Comparison of ENCODE assay signal across 1 cellular context in the genomic region with DNA sequence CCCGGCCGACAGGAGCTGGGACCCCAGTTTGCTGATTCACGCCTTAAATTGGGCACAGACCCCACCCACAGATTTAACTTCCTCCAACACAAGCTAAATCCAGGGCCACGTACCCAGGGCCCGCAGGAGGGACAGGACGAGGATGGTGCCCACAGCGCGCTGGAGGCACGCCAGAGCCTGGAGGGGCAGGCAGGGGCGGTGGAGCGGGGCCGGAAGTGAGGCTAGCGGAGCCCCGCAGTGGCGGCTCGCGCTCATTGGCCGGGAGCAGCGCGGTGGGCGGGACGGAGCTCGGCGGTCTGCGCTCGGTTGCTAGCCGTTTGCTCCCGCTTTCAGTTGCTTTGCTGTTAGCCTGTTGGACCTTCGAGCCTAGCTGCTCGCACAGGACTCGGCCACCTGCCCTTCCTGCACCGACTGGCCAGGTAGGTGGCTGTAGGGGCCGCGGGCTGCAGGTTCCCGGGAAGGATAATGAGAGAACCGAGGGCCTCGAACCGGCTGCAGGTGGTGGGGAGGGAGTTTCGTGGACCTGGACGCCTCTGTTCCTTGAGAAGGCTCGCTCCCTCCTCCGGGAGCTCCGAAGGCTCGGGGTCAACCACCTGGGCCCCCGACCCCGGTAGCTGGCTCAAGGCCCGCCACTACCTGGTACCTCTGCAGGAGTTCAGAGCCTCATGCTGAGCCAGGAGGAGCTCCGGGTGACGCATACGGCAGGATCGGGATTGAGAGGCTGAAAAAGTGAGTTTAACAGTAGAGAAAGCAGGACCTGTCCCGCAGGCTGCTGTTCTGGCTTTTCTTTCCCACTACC.
TF ChIP-seq lines count a peak whose summit lies in the region.

A gene (plus strand): TSS at position 332 of the 799 bp plus-strand sequence. CDS start 8,212 bp downstream, outside the sequence.

TF ChIP-seq in K562, 482 proteins besides CTCF, POLR2A, EP300 and RAD21 (continued from another document):
- TF ChIP-seq ZNF197 (CRISPR knock-in tag; IDR thresholded peaks at IDR 0.05; ENCODE audit: low read depth) (no peak), BRD9 (IDR thresholded peaks at IDR 0.05; ENCODE audit: low read depth, partially characterized antibody) (no peak), CREB1 (IDR thresholded peaks at IDR 0.05) (no peak), CREB1 (CRISPR knock-in tag; IDR thresholded peaks at IDR 0.05) (peak; percentile 64), ATF1 (CRISPR knock-in tag; IDR thresholded peaks at IDR 0.05) (no peak), ATF1 (tag; IDR thresholded peaks at IDR 0.05) (peak; percentile 65), ZNF780A (CRISPR knock-in tag; IDR thresholded peaks at IDR 0.05) (no peak), CHD2 (IDR thresholded peaks at IDR 0.05; ENCODE audit: low read depth, low read length) (0 out of 2 replicates have a peak, but pooled peaks have one; percentile 35), NR2C1 (IDR thresholded peaks at IDR 0.05) (no peak), NR2C1 (tag; IDR thresholded peaks at IDR 0.05) (no peak), TOE1 (IDR thresholded peaks at IDR 0.05; ENCODE audit: borderline replicate concordance) (no peak), TOE1 (CRISPR knock-in tag; IDR thresholded peaks at IDR 0.05; ENCODE audit: borderline replicate concordance, low read depth) (0 out of 2 replicates have a peak, but pooled peaks have one; percentile 46), LCOR (CRISPR knock-in tag; IDR thresholded peaks at IDR 0.05) (peak; percentile 42; the same call in 1 of the 2 replicates), FOXA3 (CRISPR knock-in tag; conservative IDR thresholded peaks at IDR 0.05 in 1 of 2, IDR thresholded peaks at IDR 0.05 in 1 of 2) (no peak), RBBP5 (IDR thresholded peaks at IDR 0.05; ENCODE audit: borderline replicate concordance, insufficient read depth, low read length, poor library complexity, severe bottlenecking) (peak; percentile 60), ZNF586 (CRISPR knock-in tag; conservative IDR thresholded peaks at IDR 0.05) (no peak), NELFE (IDR thresholded peaks at IDR 0.05; ENCODE audit: insufficient read depth, insufficient read length) (no peak), MCM5 (IDR thresholded peaks at IDR 0.05; ENCODE audit: low read depth) (no peak), L3MBTL2 (IDR thresholded peaks at IDR 0.05) (no peak; the same call in none of the 2 replicates), NFIC (IDR thresholded peaks at IDR 0.05) (peak; percentile 93), RBM39 (optimal IDR thresholded peaks at IDR 0.05; ENCODE audit: low read depth, low read length) (no peak), KAT7 (CRISPR knock-in tag; IDR thresholded peaks at IDR 0.05; ENCODE audit: borderline replicate concordance) (peak; percentile 90), ZSCAN32 (CRISPR knock-in tag; IDR thresholded peaks at IDR 0.05) (no peak), SNIP1 (IDR thresholded peaks at IDR 0.05; ENCODE audit: low read depth) (no peak), KDM5B (IDR thresholded peaks at IDR 0.05; ENCODE audit: insufficient replicate concordance, low read depth, low read length) (peak; percentile 79), POLR2B (IDR thresholded peaks at IDR 0.05; ENCODE audit: low read depth, partially characterized antibody) (peak; percentile 77), BMI1 (IDR thresholded peaks at IDR 0.05; ENCODE audit: low read length) (no peak), PTRF (tag; IDR thresholded peaks at IDR 0.05) (no peak), ETS2 (tag; IDR thresholded peaks at IDR 0.05; ENCODE audit: borderline replicate concordance, poor library complexity, severe bottlenecking) (no peak), EP400 (IDR thresholded peaks at IDR 0.05) (peak; percentile 63; the same call in 1 of the 2 replicates), TBL1XR1 (IDR thresholded peaks at IDR 0.05; ENCODE audit: low read length in 2 of 2) (no peak), PHF8 (IDR thresholded peaks at IDR 0.05; ENCODE audit: borderline replicate concordance, low read length) (peak; percentile 89; the same call in 1 of the 2 replicates), NCOA2 (IDR thresholded peaks at IDR 0.05; ENCODE audit: partially characterized antibody in 2 of 2) (no peak)
- TF ChIP-seq, protein P1, sequence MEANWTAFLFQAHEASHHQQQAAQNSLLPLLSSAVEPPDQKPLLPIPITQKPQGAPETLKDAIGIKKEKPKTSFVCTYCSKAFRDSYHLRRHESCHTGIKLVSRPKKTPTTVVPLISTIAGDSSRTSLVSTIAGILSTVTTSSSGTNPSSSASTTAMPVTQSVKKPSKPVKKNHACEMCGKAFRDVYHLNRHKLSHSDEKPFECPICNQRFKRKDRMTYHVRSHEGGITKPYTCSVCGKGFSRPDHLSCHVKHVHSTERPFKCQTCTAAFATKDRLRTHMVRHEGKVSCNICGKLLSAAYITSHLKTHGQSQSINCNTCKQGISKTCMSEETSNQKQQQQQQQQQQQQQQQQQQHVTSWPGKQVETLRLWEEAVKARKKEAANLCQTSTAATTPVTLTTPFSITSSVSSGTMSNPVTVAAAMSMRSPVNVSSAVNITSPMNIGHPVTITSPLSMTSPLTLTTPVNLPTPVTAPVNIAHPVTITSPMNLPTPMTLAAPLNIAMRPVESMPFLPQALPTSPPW (CRISPR knock-in tag; IDR thresholded peaks at IDR 0.05) = peak; percentile 86
- TF ChIP-seq, protein P2, sequence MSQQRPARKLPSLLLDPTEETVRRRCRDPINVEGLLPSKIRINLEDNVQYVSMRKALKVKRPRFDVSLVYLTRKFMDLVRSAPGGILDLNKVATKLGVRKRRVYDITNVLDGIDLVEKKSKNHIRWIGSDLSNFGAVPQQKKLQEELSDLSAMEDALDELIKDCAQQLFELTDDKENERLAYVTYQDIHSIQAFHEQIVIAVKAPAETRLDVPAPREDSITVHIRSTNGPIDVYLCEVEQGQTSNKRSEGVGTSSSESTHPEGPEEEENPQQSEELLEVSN (IDR thresholded peaks at IDR 0.05; ENCODE audit: borderline replicate concordance in 1 of 2, extremely low read depth in 1 of 2, insufficient read depth in 1 of 2, insufficient read length in 1 of 2, low read depth in 1 of 2, low read length in 1 of 2, poor library complexity in 1 of 2, severe bottlenecking in 1 of 2) = peak; percentile 51 to 73
- TF ChIP-seq, protein P3, sequence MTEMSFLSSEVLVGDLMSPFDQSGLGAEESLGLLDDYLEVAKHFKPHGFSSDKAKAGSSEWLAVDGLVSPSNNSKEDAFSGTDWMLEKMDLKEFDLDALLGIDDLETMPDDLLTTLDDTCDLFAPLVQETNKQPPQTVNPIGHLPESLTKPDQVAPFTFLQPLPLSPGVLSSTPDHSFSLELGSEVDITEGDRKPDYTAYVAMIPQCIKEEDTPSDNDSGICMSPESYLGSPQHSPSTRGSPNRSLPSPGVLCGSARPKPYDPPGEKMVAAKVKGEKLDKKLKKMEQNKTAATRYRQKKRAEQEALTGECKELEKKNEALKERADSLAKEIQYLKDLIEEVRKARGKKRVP (CRISPR knock-in tag; IDR thresholded peaks at IDR 0.05) = no peak
- TF ChIP-seq, protein P4, sequence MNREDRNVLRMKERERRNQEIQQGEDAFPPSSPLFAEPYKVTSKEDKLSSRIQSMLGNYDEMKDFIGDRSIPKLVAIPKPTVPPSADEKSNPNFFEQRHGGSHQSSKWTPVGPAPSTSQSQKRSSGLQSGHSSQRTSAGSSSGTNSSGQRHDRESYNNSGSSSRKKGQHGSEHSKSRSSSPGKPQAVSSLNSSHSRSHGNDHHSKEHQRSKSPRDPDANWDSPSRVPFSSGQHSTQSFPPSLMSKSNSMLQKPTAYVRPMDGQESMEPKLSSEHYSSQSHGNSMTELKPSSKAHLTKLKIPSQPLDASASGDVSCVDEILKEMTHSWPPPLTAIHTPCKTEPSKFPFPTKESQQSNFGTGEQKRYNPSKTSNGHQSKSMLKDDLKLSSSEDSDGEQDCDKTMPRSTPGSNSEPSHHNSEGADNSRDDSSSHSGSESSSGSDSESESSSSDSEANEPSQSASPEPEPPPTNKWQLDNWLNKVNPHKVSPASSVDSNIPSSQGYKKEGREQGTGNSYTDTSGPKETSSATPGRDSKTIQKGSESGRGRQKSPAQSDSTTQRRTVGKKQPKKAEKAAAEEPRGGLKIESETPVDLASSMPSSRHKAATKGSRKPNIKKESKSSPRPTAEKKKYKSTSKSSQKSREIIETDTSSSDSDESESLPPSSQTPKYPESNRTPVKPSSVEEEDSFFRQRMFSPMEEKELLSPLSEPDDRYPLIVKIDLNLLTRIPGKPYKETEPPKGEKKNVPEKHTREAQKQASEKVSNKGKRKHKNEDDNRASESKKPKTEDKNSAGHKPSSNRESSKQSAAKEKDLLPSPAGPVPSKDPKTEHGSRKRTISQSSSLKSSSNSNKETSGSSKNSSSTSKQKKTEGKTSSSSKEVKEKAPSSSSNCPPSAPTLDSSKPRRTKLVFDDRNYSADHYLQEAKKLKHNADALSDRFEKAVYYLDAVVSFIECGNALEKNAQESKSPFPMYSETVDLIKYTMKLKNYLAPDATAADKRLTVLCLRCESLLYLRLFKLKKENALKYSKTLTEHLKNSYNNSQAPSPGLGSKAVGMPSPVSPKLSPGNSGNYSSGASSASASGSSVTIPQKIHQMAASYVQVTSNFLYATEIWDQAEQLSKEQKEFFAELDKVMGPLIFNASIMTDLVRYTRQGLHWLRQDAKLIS (CRISPR knock-in tag; IDR thresholded peaks at IDR 0.05) = peak; percentile 90; the same call in 1 of the 2 replicates
- TF ChIP-seq, protein P5, sequence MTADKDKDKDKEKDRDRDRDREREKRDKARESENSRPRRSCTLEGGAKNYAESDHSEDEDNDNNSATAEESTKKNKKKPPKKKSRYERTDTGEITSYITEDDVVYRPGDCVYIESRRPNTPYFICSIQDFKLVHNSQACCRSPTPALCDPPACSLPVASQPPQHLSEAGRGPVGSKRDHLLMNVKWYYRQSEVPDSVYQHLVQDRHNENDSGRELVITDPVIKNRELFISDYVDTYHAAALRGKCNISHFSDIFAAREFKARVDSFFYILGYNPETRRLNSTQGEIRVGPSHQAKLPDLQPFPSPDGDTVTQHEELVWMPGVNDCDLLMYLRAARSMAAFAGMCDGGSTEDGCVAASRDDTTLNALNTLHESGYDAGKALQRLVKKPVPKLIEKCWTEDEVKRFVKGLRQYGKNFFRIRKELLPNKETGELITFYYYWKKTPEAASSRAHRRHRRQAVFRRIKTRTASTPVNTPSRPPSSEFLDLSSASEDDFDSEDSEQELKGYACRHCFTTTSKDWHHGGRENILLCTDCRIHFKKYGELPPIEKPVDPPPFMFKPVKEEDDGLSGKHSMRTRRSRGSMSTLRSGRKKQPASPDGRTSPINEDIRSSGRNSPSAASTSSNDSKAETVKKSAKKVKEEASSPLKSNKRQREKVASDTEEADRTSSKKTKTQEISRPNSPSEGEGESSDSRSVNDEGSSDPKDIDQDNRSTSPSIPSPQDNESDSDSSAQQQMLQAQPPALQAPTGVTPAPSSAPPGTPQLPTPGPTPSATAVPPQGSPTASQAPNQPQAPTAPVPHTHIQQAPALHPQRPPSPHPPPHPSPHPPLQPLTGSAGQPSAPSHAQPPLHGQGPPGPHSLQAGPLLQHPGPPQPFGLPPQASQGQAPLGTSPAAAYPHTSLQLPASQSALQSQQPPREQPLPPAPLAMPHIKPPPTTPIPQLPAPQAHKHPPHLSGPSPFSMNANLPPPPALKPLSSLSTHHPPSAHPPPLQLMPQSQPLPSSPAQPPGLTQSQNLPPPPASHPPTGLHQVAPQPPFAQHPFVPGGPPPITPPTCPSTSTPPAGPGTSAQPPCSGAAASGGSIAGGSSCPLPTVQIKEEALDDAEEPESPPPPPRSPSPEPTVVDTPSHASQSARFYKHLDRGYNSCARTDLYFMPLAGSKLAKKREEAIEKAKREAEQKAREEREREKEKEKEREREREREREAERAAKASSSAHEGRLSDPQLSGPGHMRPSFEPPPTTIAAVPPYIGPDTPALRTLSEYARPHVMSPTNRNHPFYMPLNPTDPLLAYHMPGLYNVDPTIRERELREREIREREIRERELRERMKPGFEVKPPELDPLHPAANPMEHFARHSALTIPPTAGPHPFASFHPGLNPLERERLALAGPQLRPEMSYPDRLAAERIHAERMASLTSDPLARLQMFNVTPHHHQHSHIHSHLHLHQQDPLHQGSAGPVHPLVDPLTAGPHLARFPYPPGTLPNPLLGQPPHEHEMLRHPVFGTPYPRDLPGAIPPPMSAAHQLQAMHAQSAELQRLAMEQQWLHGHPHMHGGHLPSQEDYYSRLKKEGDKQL (CRISPR knock-in tag; IDR thresholded peaks at IDR 0.05; ENCODE audit: borderline replicate concordance) = 0 out of 2 replicates have a peak, but pooled peaks have one; percentile 75
